9 cellular contexts compared by ENCODE assay signal in genomic region chr4:77586953-77587383, GRCh38. TPM values are rescaled to one million over a fixed set of nuclear protein-coding genes. Genes with fewer than 3 reads are reported as not detected.
DNase-seq lines count a peak whose midpoint lies in the region; ATAC-seq and TF ChIP-seq lines count a peak whose summit lies in the region.
"Had no signal": no experiment of that assay in that cellular context is flagged by ENCODE, and none has a peak within 500 bp of the region (broad histone marks: within the 10 kb centered on the region; RNA-seq: fewer than 3 reads in every experiment).

No MANE protein-coding gene starts in this region.

- peaks cover 12% of the 10 kb centered on the region for H3K4me1 ChIP-seq in osteoblast (ENCODE audit: insufficient read depth, low read length)

- no peaks in the 10 kb centered on the region for H3K9me3 ChIP-seq in osteoblast (ENCODE audit: low read depth, low read length)

- no peak overlapping the region for H3K27ac ChIP-seq in osteoblast (ENCODE audit: low read depth, low read length)

- H4K20me1 ChIP-seq in osteoblast (ENCODE audit: insufficient read depth, low read length), result no peaks in the 10 kb centered on the region

- no peak overlapping the region for H2AFZ ChIP-seq in osteoblast (ENCODE audit: low read length)

- H3K36me3 Mint-ChIP-seq in activated CD4-positive, alpha-beta memory T cell treated with anti-CD3 and anti-CD28 coated beads, Interleukin-2, amount 10 ng/mL, durations not matched to agents 7 days and 5 days (ENCODE audit: low read depth), result peaks cover 3% of the 10 kb centered on the region

- H3K9me3 Mint-ChIP-seq in activated CD4-positive, alpha-beta memory T cell treated with anti-CD3 and anti-CD28 coated beads, Interleukin-2, amount 10 ng/mL, durations not matched to agents 7 days and 5 days, result no peaks in the 10 kb centered on the region

- CTCF ChIA-PET in activated CD4-positive, alpha-beta memory T cell treated with anti-CD3 and anti-CD28 coated beads, Interleukin-2, amount 10 ng/mL, durations not matched to agents 7 days and 5 days (lab: Charles Lee), result interaction anchor here (1.2 kb wide), 1 partner anchor 14 kb away, joined by 4 read pairs; no protein-coding TSS in a partner anchor

- peak; percentile 99 for ATAC-seq in GM19395 (IDR thresholded peaks at IDR 0.05; ENCODE audit: unreplicated experiment)
- peak; percentile 98 for ATAC-seq in HG03442 (IDR thresholded peaks at IDR 0.05; ENCODE audit: unreplicated experiment)

- intact Hi-C loops in posterior vena cava (cut with DNase I), result no loop called here

- H3K4me1 Mint-ChIP-seq in activated CD4-positive, alpha-beta memory T cell treated with anti-CD3 and anti-CD28 coated beads, Interleukin-2, amount 10 ng/mL, durations not matched to agents 7 days and 5 days, result peaks cover 26% of the 10 kb centered on the region

- peak overlapping the region; percentile 37 for H3K4me2 ChIP-seq in osteoblast (ENCODE audit: insufficient read depth, low read length)

- TF ChIP-seq CTCF in osteoblast (IDR thresholded peaks at IDR 0.05; ENCODE audit: extremely low read depth, low read depth, low read length), result no peak

- no peak overlapping the region for H3K4me3 Mint-ChIP-seq in activated CD4-positive, alpha-beta memory T cell treated with anti-CD3 and anti-CD28 coated beads, Interleukin-2, amount 10 ng/mL, durations not matched to agents 7 days and 5 days

- H3K79me2 ChIP-seq in osteoblast (ENCODE audit: insufficient read depth, low read length), result no peaks in the 10 kb centered on the region

- H3K4me3 ChIP-seq in osteoblast (ENCODE audit: insufficient read depth, low read length), result no peak overlapping the region
- H3K4me3 ChIP-seq: skin epidermis had no signal

- peak overlapping the region; percentile 2 for H3K27ac Mint-ChIP-seq in activated CD4-positive, alpha-beta memory T cell treated with anti-CD3 and anti-CD28 coated beads, Interleukin-2, amount 10 ng/mL, durations not matched to agents 7 days and 5 days

- H3K27me3 Mint-ChIP-seq in activated CD4-positive, alpha-beta memory T cell treated with anti-CD3 and anti-CD28 coated beads, Interleukin-2, amount 10 ng/mL, durations not matched to agents 7 days and 5 days, result peaks cover 32% of the 10 kb centered on the region

- POLR2A ChIA-PET in activated CD4-positive, alpha-beta memory T cell treated with anti-CD3 and anti-CD28 coated beads, Interleukin-2, amount 10 ng/mL, durations not matched to agents 7 days and 5 days (lab: Charles Lee), result interaction anchor here (0.9 kb wide), 1 partner anchor 275 kb away, joined by 4 read pairs; no protein-coding TSS in a partner anchor

- H3K27me3 ChIP-seq in osteoblast (ENCODE audit: insufficient read depth, low read length), result no peaks in the 10 kb centered on the region

- H3K36me3 ChIP-seq in osteoblast (ENCODE audit: insufficient read depth, low read length), result no peaks in the 10 kb centered on the region

- peak; percentile 15 for DNase-seq in CD1c-positive myeloid dendritic cell (ENCODE audit: extremely low spot score)
- peak; percentile 69 for DNase-seq in activated CD4-positive, alpha-beta memory T cell treated with anti-CD3 and anti-CD28 coated beads, Interleukin-2, amount 10 ng/mL, durations not matched to agents 7 days and 5 days
- DNase-seq in osteoblast (ENCODE audit: insufficient read length, low spot score, missing footprints), result peak; percentile 61
- no peak for DNase-seq in posterior vena cava (ENCODE audit: low spot score)
- no peak for DNase-seq in hypothalamus (lab: John Stamatoyannopoulos, UW)
- no peak for DNase-seq in DMS153 treated with DMSO at 0.1 percent for 48 hours (lab: John Stamatoyannopoulos, UW; ENCODE audit: unreplicated experiment)

RNA-seq across cellular contexts. Expression of gene CXCL13, which starts 18.7 kb away (rescaled TPM):
- not detected for total RNA-seq in activated CD4-positive, alpha-beta memory T cell treated with anti-CD3 and anti-CD28 coated beads, Interleukin-2, amount 10 ng/mL, durations not matched to agents 7 days and 5 days
- total RNA-seq in osteoblast (not detected in 2 replicates), posterior vena cava (1 to 10 TPM in 1 of 2 donors, not detected in 1; 1.2 TPM)

Comparison
In these comparisons a context has a peak if more than half of its experiments do, and no peak if none do; other contexts are left out.
1. DNase-seq: peak in CD1c-positive myeloid dendritic cell (single experiment), activated CD4-positive, alpha-beta memory T cell treated with anti-CD3 and anti-CD28 coated beads, Interleukin-2, amount 10 ng/mL, durations not matched to agents 7 days and 5 days (single experiment) and osteoblast (single experiment); none in posterior vena cava (single experiment), hypothalamus (0 of 51) and DMS153 treated with DMSO at 0.1 percent for 48 hours (single experiment).